In the genomic region with DNA sequence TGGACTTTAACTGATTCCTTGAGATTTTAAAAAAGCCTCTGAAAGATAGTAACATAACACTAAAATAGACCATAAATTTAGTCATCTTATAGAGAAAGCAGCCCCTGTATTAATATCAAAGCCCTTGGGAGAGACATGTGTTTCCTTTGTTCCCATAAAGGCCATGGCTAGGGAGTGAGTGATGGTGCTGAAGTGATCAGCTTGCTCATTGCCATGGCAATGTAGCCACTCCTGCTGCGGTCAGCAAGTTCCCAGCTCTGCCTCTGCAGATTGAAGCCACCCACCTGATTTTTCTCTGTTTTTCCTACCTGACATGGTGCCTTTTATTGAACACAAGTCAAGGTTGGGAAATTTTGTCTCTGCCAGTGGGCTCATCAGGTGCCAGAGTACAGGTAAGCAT, we compare ENCODE assay signal across 15 cellular contexts.
"Had no signal": no experiment of that assay in that cellular context is flagged by ENCODE, and none has a peak within 500 bp of the region (broad histone marks: within the 10 kb centered on the region; RNA-seq: fewer than 3 reads in every experiment).

No MANE protein-coding gene starts in this region.

- DNase-seq: activated CD4-positive, alpha-beta T cell treated with anti-CD3 and anti-CD28 coated beads for 48 hours; activated CD4-positive, alpha-beta T cell treated with anti-CD3 and anti-CD28 coated beads, Interleukin-2, amount 50 U/mL, for 48 hours; activated CD8-positive, alpha-beta memory T cell treated with anti-CD3 and anti-CD28 coated beads for 24 hours; activated effector memory CD4-positive, alpha-beta T cell treated with Interleukin-2 at 50 U/mL for 16 hours; activated naive CD4-positive, alpha-beta T cell treated with Interleukin-2 at 50 U/mL for 16 hours; effector CD8-positive, alpha-beta T cell; left ventricle myocardium inferior; mesendoderm; natural killer cell; right lobe of liver; stimulated activated CD4-positive, alpha-beta T cell treated with anti-CD3 and anti-CD28 coated beads, Interleukin-2, amount 100 ng/mL, for 48 hours; stimulated activated naive CD4-positive, alpha-beta T cell treated with Interleukin-2 at 50 U/mL for 16 hours; transverse colon; WERI-Rb-1 had no signal

- H3K27ac Mint-ChIP-seq: activated naive CD8-positive, alpha-beta T cell; natural killer cell had no signal

- H3K36me3 Mint-ChIP-seq: activated naive CD8-positive, alpha-beta T cell; natural killer cell had no signal

- H3K27me3 Mint-ChIP-seq: activated naive CD8-positive, alpha-beta T cell had no signal

- H3K4me1 Mint-ChIP-seq: natural killer cell had no signal

- H3K4me3 Mint-ChIP-seq: activated naive CD8-positive, alpha-beta T cell; natural killer cell had no signal
